In genomic region chrX:136768469-136769084, GRCh38 we compare ENCODE assay signal across 1 cellular context.
TF ChIP-seq lines count a peak whose summit lies in the region.

No MANE protein-coding gene starts in this region.

TF ChIP-seq in K562, 482 proteins besides CTCF, POLR2A, EP300 and RAD21 (continued from another document and continues in another):
- TF ChIP-seq ZNF592 (IDR thresholded peaks at IDR 0.05), result peak; percentile 83
- peak; percentile 8 for TF ChIP-seq HDAC3 (IDR thresholded peaks at IDR 0.05; ENCODE audit: borderline replicate concordance, partially characterized antibody)
- no peak for TF ChIP-seq ZNF764 (CRISPR knock-in tag; IDR thresholded peaks at IDR 0.05; ENCODE audit: low read depth)
- peak in 1 of 2 experiments; percentile 58; a peak in 1 of 4 replicates for TF ChIP-seq HDAC1 (IDR thresholded peaks at IDR 0.05)
- peak; percentile 70 for TF ChIP-seq ATF7 (IDR thresholded peaks at IDR 0.05)
- TF ChIP-seq MBD1 (CRISPR knock-in tag; IDR thresholded peaks at IDR 0.05), result no peak
- TF ChIP-seq SMAD3 (CRISPR knock-in tag; conservative IDR thresholded peaks at IDR 0.05), result no peak
- no peak for TF ChIP-seq PHTF2 (CRISPR knock-in tag; IDR thresholded peaks at IDR 0.05)
- no peak for TF ChIP-seq COPS2 (conservative IDR thresholded peaks at IDR 0.05)
- TF ChIP-seq BRF1 (IDR thresholded peaks at IDR 0.05; ENCODE audit: borderline replicate concordance, extremely low read depth, insufficient read length), result no peak
- TF ChIP-seq SRSF3 (IDR thresholded peaks at IDR 0.05; ENCODE audit: insufficient read depth, low read length), result no peak
- TF ChIP-seq ZNF175 (CRISPR knock-in tag; IDR thresholded peaks at IDR 0.05; ENCODE audit: low read depth), result 0 out of 2 replicates have a peak, but pooled peaks have one; percentile 17
- TF ChIP-seq TFE3 (CRISPR knock-in tag; IDR thresholded peaks at IDR 0.05), result no peak
- no peak for TF ChIP-seq DIDO1 (tag; IDR thresholded peaks at IDR 0.05; ENCODE audit: low read depth)
- TF ChIP-seq DMBX1 (CRISPR knock-in tag; IDR thresholded peaks at IDR 0.05; ENCODE audit: borderline replicate concordance), result peak; percentile 24; the same call in 1 of the 2 replicates
- no peak for TF ChIP-seq ARID3A (IDR thresholded peaks at IDR 0.05; ENCODE audit: borderline replicate concordance, low read depth, low read length)
- peak; percentile 37; the same call in 1 of the 2 replicates for TF ChIP-seq MAX (CRISPR knock-in tag; IDR thresholded peaks at IDR 0.05)
- no peak for TF ChIP-seq MITF (IDR thresholded peaks at IDR 0.05)
- no peak for TF ChIP-seq DLX4 (CRISPR knock-in tag; IDR thresholded peaks at IDR 0.05)
- TF ChIP-seq SMAD2 (IDR thresholded peaks at IDR 0.05; ENCODE audit: low read depth, low read length), result no peak
- TF ChIP-seq NR2F6 (CRISPR knock-in tag; IDR thresholded peaks at IDR 0.05), result no peak
- no peak for TF ChIP-seq ZNF778 (CRISPR knock-in tag; IDR thresholded peaks at IDR 0.05)
- no peak for TF ChIP-seq CTCFL (IDR thresholded peaks at IDR 0.05; ENCODE audit: borderline replicate concordance, insufficient read depth, low read depth, low read length, poor library complexity, severe bottlenecking)
- no peak for TF ChIP-seq ESRRB (CRISPR knock-in tag; IDR thresholded peaks at IDR 0.05; ENCODE audit: borderline replicate concordance)
- TF ChIP-seq C11orf30 (IDR thresholded peaks at IDR 0.05; ENCODE audit: low read depth), result peak; percentile 74
- peak; percentile 77 for TF ChIP-seq BRD9 (IDR thresholded peaks at IDR 0.05; ENCODE audit: low read depth, partially characterized antibody)
- TF ChIP-seq EHMT2 (IDR thresholded peaks at IDR 0.05), result no peak; the same call in 1 of the 2 replicates
- TF ChIP-seq ZBTB5 (IDR thresholded peaks at IDR 0.05), result no peak
- TF ChIP-seq ELK1 (CRISPR knock-in tag; IDR thresholded peaks at IDR 0.05), result no peak
- peak; percentile 57 for TF ChIP-seq ZFX (CRISPR knock-in tag; IDR thresholded peaks at IDR 0.05)
- no peak for TF ChIP-seq ZFP30 (CRISPR knock-in tag; IDR thresholded peaks at IDR 0.05; ENCODE audit: borderline replicate concordance)
- peak; percentile 60; the same call in 1 of the 2 replicates for TF ChIP-seq ZNF316 (IDR thresholded peaks at IDR 0.05)
- peak; percentile 55; the same call in 1 of the 2 replicates for TF ChIP-seq SMARCE1 (IDR thresholded peaks at IDR 0.05)
- TF ChIP-seq SMC3 (conservative IDR thresholded peaks at IDR 0.05; ENCODE audit: insufficient read depth, low read depth, low read length), result no peak
- no peak for TF ChIP-seq ESRRA (IDR thresholded peaks at IDR 0.05; ENCODE audit: borderline replicate concordance, low read depth)
- no peak for TF ChIP-seq ZBTB1 (CRISPR knock-in tag; IDR thresholded peaks at IDR 0.05; ENCODE audit: borderline replicate concordance, low read depth)
- 0 out of 2 replicates have a peak, but pooled peaks have one; percentile 10 for TF ChIP-seq ZBED1 (IDR thresholded peaks at IDR 0.05)
- no peak for TF ChIP-seq REST (CRISPR knock-in tag; IDR thresholded peaks at IDR 0.05; ENCODE audit: low read depth)
- peak; percentile 76 for TF ChIP-seq ARID1B (IDR thresholded peaks at IDR 0.05)
- TF ChIP-seq MYBL2 (IDR thresholded peaks at IDR 0.05; ENCODE audit: low read depth), result peak; percentile 36; the same call in 1 of the 2 replicates
- no peak for TF ChIP-seq MYBL2 (CRISPR knock-in tag; IDR thresholded peaks at IDR 0.05; ENCODE audit: borderline replicate concordance)
